In the genomic region with DNA sequence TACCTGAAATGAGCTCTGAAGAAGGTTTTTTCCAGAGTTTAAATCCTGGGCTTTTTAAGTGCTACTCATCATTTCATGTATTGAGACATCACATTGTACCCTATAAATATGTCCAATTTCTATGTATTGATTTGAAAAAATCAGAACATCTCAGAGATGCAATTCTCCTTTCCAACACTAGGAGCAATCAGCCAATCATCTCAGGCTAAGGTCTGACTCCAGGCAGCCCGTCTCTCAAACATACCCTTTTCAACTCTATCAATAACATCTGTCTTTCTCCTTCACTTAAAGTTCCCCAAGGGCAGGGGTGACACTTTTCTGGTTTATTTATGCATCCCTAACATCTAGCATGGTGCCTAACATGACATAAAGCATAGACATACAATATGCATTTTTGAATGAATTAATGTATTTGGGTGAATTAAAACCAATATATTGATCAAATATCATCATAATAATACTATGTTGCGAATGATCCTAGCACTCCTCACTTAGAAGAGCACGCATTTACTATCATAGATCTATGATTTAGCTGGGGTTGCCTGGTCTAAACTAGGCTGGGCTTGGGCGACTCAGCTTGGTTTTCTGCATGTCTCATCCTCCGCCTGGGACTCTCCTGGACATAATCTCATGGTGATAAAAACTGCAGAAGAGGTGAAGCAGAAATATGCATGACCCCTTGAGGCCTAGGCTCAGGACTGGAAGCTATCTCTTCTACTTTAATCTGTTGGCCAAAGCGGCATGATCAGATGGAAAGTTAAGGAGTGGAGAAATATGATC, we compare ENCODE assay signal across 10 cellular contexts. TPM values are rescaled to one million over a fixed set of nuclear protein-coding genes. Genes with fewer than 3 reads are reported as not detected.
DNase-seq lines count a peak whose midpoint lies in the region; ATAC-seq and TF ChIP-seq lines count a peak whose summit lies in the region.
"Had no signal": no experiment of that assay in that cellular context is flagged by ENCODE, and none has a peak within 500 bp of the region (broad histone marks: within the 10 kb centered on the region; RNA-seq: fewer than 3 reads in every experiment).

No MANE protein-coding gene starts in this region.

- no peaks in the 10 kb centered on the region for H3K36me3 Mint-ChIP-seq in activated CD4-positive, alpha-beta T cell treated with anti-CD3 and anti-CD28 coated beads for 36 hours (ENCODE audit: low read depth)
- no peaks in the 10 kb centered on the region for H3K36me3 Mint-ChIP-seq in activated CD4-positive, alpha-beta T cell treated with anti-CD3 and anti-CD28 coated beads, Interleukin-2, amount 10 ng/mL, durations not matched to agents 7 days and 5 days (ENCODE audit: low read depth)
- H3K36me3 Mint-ChIP-seq in endodermal cell (ENCODE audit: low read depth), result no peaks in the 10 kb centered on the region

- no peaks in the 10 kb centered on the region for H3K9me3 ChIP-seq in endodermal cell (ENCODE audit: control insufficient read depth, low read length)
- no peaks in the 10 kb centered on the region for H3K9me3 ChIP-seq in psoas muscle
- H3K9me3 ChIP-seq: esophagus squamous epithelium had no signal

- no peak overlapping the region for H3K27ac Mint-ChIP-seq in activated CD4-positive, alpha-beta T cell treated with anti-CD3 and anti-CD28 coated beads for 36 hours
- no peak overlapping the region for H3K27ac Mint-ChIP-seq in activated CD4-positive, alpha-beta T cell treated with anti-CD3 and anti-CD28 coated beads, Interleukin-2, amount 10 ng/mL, durations not matched to agents 7 days and 5 days
- H3K27ac Mint-ChIP-seq in endodermal cell, result no peak overlapping the region

- no peaks in the 10 kb centered on the region for H3K4me1 Mint-ChIP-seq in activated CD4-positive, alpha-beta T cell treated with anti-CD3 and anti-CD28 coated beads for 36 hours
- H3K4me1 Mint-ChIP-seq in activated CD4-positive, alpha-beta T cell treated with anti-CD3 and anti-CD28 coated beads, Interleukin-2, amount 10 ng/mL, durations not matched to agents 7 days and 5 days, result no peaks in the 10 kb centered on the region
- H3K4me1 Mint-ChIP-seq in endodermal cell, result peaks cover 6% of the 10 kb centered on the region

- H3K36me3 ChIP-seq in endodermal cell (ENCODE audit: control insufficient read depth, insufficient read depth, low read length) (no peaks in the 10 kb centered on the region), psoas muscle (ENCODE audit: insufficient read depth in 1 of 2, low read depth in 1 of 2) (no peaks in the 10 kb centered on the region)
- H3K36me3 ChIP-seq: esophagus squamous epithelium had no signal

- peaks cover 11% of the 10 kb centered on the region for H3K27me3 Mint-ChIP-seq in activated CD4-positive, alpha-beta T cell treated with anti-CD3 and anti-CD28 coated beads for 36 hours
- peaks cover 20% of the 10 kb centered on the region for H3K27me3 Mint-ChIP-seq in activated CD4-positive, alpha-beta T cell treated with anti-CD3 and anti-CD28 coated beads, Interleukin-2, amount 10 ng/mL, durations not matched to agents 7 days and 5 days
- H3K27me3 Mint-ChIP-seq in endodermal cell (ENCODE audit: insufficient read depth), result peaks cover 46% of the 10 kb centered on the region

- H3K4me1 ChIP-seq in endodermal cell (ENCODE audit: control insufficient read depth, insufficient read depth, low read length), result no peaks in the 10 kb centered on the region
- H3K4me1 ChIP-seq in psoas muscle, result peaks cover 7% of the 10 kb centered on the region

- intact Hi-C loops in activated CD4-positive, alpha-beta T cell treated with anti-CD3 and anti-CD28 coated beads for 36 hours (cut with DNase I, micrococcal nuclease), result no loop called here
- intact Hi-C loops in psoas muscle (cut with DNase I), result no loop called here

- no peak overlapping the region for H3K9ac ChIP-seq in endodermal cell (ENCODE audit: extremely low read depth, low read length, poor library complexity, severe bottlenecking)

- WGBS in endodermal cell (ENCODE audit: insufficient coverage in 1 of 2, insufficient read length in 1 of 2), 2 experiments, result 95 to 100% methylated on average over 2 to 6 of the region's 6 CpGs
- WGBS in psoas muscle, 3 donors, result 93 to 96% (median 96%) methylated on average over 6 of the region's 6 CpGs

- H3K4me3 Mint-ChIP-seq in activated CD4-positive, alpha-beta T cell treated with anti-CD3 and anti-CD28 coated beads for 36 hours, result no peak overlapping the region
- no peak overlapping the region for H3K4me3 Mint-ChIP-seq in activated CD4-positive, alpha-beta T cell treated with anti-CD3 and anti-CD28 coated beads, Interleukin-2, amount 10 ng/mL, durations not matched to agents 7 days and 5 days
- no peak overlapping the region for H3K4me3 Mint-ChIP-seq in endodermal cell

- H3K4me3 ChIP-seq in endodermal cell (ENCODE audit: low read length) (no peak overlapping the region), psoas muscle (no peak overlapping the region)
- H3K4me3 ChIP-seq: esophagus squamous epithelium had no signal

- CTCF ChIA-PET in activated CD4-positive, alpha-beta T cell treated with anti-CD3 and anti-CD28 coated beads for 36 hours (lab: Charles Lee), result interaction anchor here (0.9 to 1.0 kb wide), 2 partner anchors 11 to 775 kb away, joined by 3 read pairs; no protein-coding TSS in a partner anchor
- CTCF ChIA-PET in activated CD4-positive, alpha-beta T cell treated with anti-CD3 and anti-CD28 coated beads, Interleukin-2, amount 10 ng/mL, durations not matched to agents 7 days and 5 days (lab: Charles Lee), result no interaction called here

- peak; percentile 72 for TF ChIP-seq CTCF in endodermal cell (conservative IDR thresholded peaks at IDR 0.05)
- peak; percentile 37 for TF ChIP-seq CTCF in psoas muscle (IDR thresholded peaks at IDR 0.05)

- peak; percentile 39 for DNase-seq in activated CD4-positive, alpha-beta T cell treated with anti-CD3 and anti-CD28 coated beads for 36 hours
- DNase-seq in activated CD4-positive, alpha-beta T cell treated with anti-CD3 and anti-CD28 coated beads, Interleukin-2, amount 10 ng/mL, durations not matched to agents 7 days and 5 days, result no peak
- peak; percentile 21 for DNase-seq in NAMALWA (ENCODE audit: low spot score)
- DNase-seq in endodermal cell, result no peak
- no peak for DNase-seq in psoas muscle
- DNase-seq in NCI-H526 treated with DMSO at 0.1 percent for 48 hours (lab: John Stamatoyannopoulos, UW), result no peak
- no peak for DNase-seq in HUDEP-2 (lab: John Stamatoyannopoulos, UW; ENCODE audit: unreplicated experiment in 76 of 76)
- DNase-seq: esophagus squamous epithelium, NCI-H2081 treated with DMSO at 0.1 percent for 48 hours had no signal

- H3K27me3 ChIP-seq in endodermal cell (ENCODE audit: control insufficient read depth, insufficient read depth, low read length, poor library complexity, severe bottlenecking) (peaks cover 37% of the 10 kb centered on the region), psoas muscle (ENCODE audit: insufficient read depth in 3 of 3, low read length in 2 of 3) (peaks cover 3 to 21% (median 5%) of the 10 kb centered on the region in 3 donors)

- POLR2A ChIA-PET in activated CD4-positive, alpha-beta T cell treated with anti-CD3 and anti-CD28 coated beads for 36 hours (lab: Charles Lee), result no interaction called here
- POLR2A ChIA-PET in activated CD4-positive, alpha-beta T cell treated with anti-CD3 and anti-CD28 coated beads, Interleukin-2, amount 10 ng/mL, durations not matched to agents 7 days and 5 days (lab: Charles Lee), result no interaction called here

- H3K9me3 Mint-ChIP-seq in activated CD4-positive, alpha-beta T cell treated with anti-CD3 and anti-CD28 coated beads for 36 hours (ENCODE audit: low read depth), result peaks cover 2% of the 10 kb centered on the region
- H3K9me3 Mint-ChIP-seq in activated CD4-positive, alpha-beta T cell treated with anti-CD3 and anti-CD28 coated beads, Interleukin-2, amount 10 ng/mL, durations not matched to agents 7 days and 5 days, result no peaks in the 10 kb centered on the region
- H3K9me3 Mint-ChIP-seq in endodermal cell, result no peaks in the 10 kb centered on the region

- peak; percentile 55 for ATAC-seq in activated CD4-positive, alpha-beta T cell treated with anti-CD3 and anti-CD28 coated beads for 36 hours
- ATAC-seq in psoas muscle (peak in 1 of 4 donors; percentile 4), GM21786 (IDR thresholded peaks at IDR 0.05; ENCODE audit: unreplicated experiment) (no peak)

- H3K27ac ChIP-seq in endodermal cell (ENCODE audit: low read depth, low read length), result no peak overlapping the region
- no peak overlapping the region for H3K27ac ChIP-seq in psoas muscle
- H3K27ac ChIP-seq: esophagus squamous epithelium had no signal

RNA-seq across cellular contexts. Expression of gene CDH11, which starts 5.2 kb away (rescaled TPM):
- not detected for total RNA-seq in activated CD4-positive, alpha-beta T cell treated with anti-CD3 and anti-CD28 coated beads for 36 hours
- total RNA-seq in activated CD4-positive, alpha-beta T cell treated with anti-CD3 and anti-CD28 coated beads, Interleukin-2, amount 10 ng/mL, durations not matched to agents 7 days and 5 days, result not detected
- total RNA-seq in endodermal cell, result 1 to 10 TPM in 1 of 2 donors, under 1 TPM in 1; 0.73 to 2.9 TPM
- 75.8 TPM for polyA plus RNA-seq in endodermal cell (2013, experiment 1 of 2)
- polyA plus RNA-seq in endodermal cell (2013, experiment 2 of 2), result 69.9 TPM
- total RNA-seq in psoas muscle, result 10 to 100 TPM in 2 of 4 donors, 1 to 10 TPM in 2; 3.2 to 16.8 (median 7.8) TPM
- polyA plus RNA-seq in psoas muscle, result under 1 TPM; 0.33 to 0.71 (median 0.62) TPM

Comparison
In these comparisons a context has a peak if more than half of its experiments do, and no peak if none do; other contexts are left out.
1. DNase-seq: peak in activated CD4-positive, alpha-beta T cell treated with anti-CD3 and anti-CD28 coated beads for 36 hours (single experiment) and NAMALWA (single experiment); none in activated CD4-positive, alpha-beta T cell treated with anti-CD3 and anti-CD28 coated beads, Interleukin-2, amount 10 ng/mL, durations not matched to agents 7 days and 5 days (single experiment), endodermal cell (single experiment), psoas muscle (0 of 2), NCI-H526 treated with DMSO at 0.1 percent for 48 hours (single experiment) and HUDEP-2 (0 of 76).